In genomic region chr2:39436592-39437521, GRCh38 we compare ENCODE assay signal across 1 cellular context.
A peak's percentile ranks its signal among the peaks of the same experiment; 100 is the strongest.
TF ChIP-seq lines count a peak whose summit lies in the region.

Gene MAP4K3, minus strand, starts transcription at chr2:39437285. Its CDS starts 298 bp downstream, at chr2:39436987.

TF ChIP-seq in K562, 482 proteins besides CTCF, POLR2A, EP300 and RAD21 (continued from another document):
- TF ChIP-seq CCNT2 (IDR thresholded peaks at IDR 0.05; ENCODE audit: borderline replicate concordance, extremely low read depth, insufficient read length, low read depth, low read length) (peak; percentile 75), PREB (CRISPR knock-in tag; IDR thresholded peaks at IDR 0.05) (no peak), ZNF512 (tag; IDR thresholded peaks at IDR 0.05) (no peak), ZNF175 (CRISPR knock-in tag; IDR thresholded peaks at IDR 0.05; ENCODE audit: low read depth) (no peak), ZFP91 (CRISPR knock-in tag; IDR thresholded peaks at IDR 0.05) (no peak), GMEB1 (CRISPR knock-in tag; IDR thresholded peaks at IDR 0.05) (peak; percentile 70; the same call in 1 of the 2 replicates), SREBF1 (IDR thresholded peaks at IDR 0.05; ENCODE audit: borderline replicate concordance, low read depth, low read length) (no peak), SP1 (CRISPR knock-in tag; IDR thresholded peaks at IDR 0.05) (0 out of 2 replicates have a peak, but pooled peaks have one; percentile 14), E2F6 (IDR thresholded peaks at IDR 0.05; ENCODE audit: borderline replicate concordance in 1 of 2, extremely low read depth in 1 of 2, insufficient read depth in 1 of 2, insufficient read length in 1 of 2, low read depth in 1 of 2, low read length in 1 of 2, poor library complexity in 1 of 2, severe bottlenecking in 1 of 2) (peak; percentile 38 to 45), SMAD2 (IDR thresholded peaks at IDR 0.05; ENCODE audit: low read depth, low read length) (no peak), THRAP3 (IDR thresholded peaks at IDR 0.05; ENCODE audit: borderline replicate concordance) (no peak), FOXJ3 (CRISPR knock-in tag; IDR thresholded peaks at IDR 0.05) (no peak), BCOR (IDR thresholded peaks at IDR 0.05) (0 out of 2 replicates have a peak, but pooled peaks have one; percentile 15), ZBTB43 (CRISPR knock-in tag; IDR thresholded peaks at IDR 0.05) (no peak), SIN3B (IDR thresholded peaks at IDR 0.05; ENCODE audit: low read depth) (peak; percentile 45; the same call in 1 of the 2 replicates), ETV6 (IDR thresholded peaks at IDR 0.05; ENCODE audit: borderline replicate concordance in 1 of 2, low read depth in 2 of 2, low read length in 1 of 2) (no peak), ETV6 (CRISPR knock-in tag; IDR thresholded peaks at IDR 0.05; ENCODE audit: borderline replicate concordance) (no peak), ZBTB9 (CRISPR knock-in tag; IDR thresholded peaks at IDR 0.05) (peak; percentile 46; the same call in 1 of the 2 replicates), PCBP1 (IDR thresholded peaks at IDR 0.05; ENCODE audit: low read depth, low read length, poor library complexity, severe bottlenecking) (peak; percentile 77), U2AF2 (optimal IDR thresholded peaks at IDR 0.05; ENCODE audit: low read depth, low read length) (no peak)
TF ChIP-seq in K562: peak in this region for 86.
